Comparison of ENCODE assay signal across 6 cellular contexts in genomic region chr1:18165640-18166039, GRCh38. TPM values are rescaled to one million over a fixed set of nuclear protein-coding genes. Genes with fewer than 3 reads are reported as not detected.
"Had no signal": no experiment of that assay in that cellular context is flagged by ENCODE, and none has a peak within 500 bp of the region (broad histone marks: within the 10 kb centered on the region; RNA-seq: fewer than 3 reads in every experiment).

No MANE protein-coding gene starts in this region.

RNA-seq across cellular contexts. Expression of gene IGSF21, which starts 58.0 kb away (rescaled TPM):
- total RNA-seq: chondrocyte; hepatocyte; kidney epithelial cell; mammary epithelial cell; naive thymus-derived CD8-positive, alpha-beta T cell; osteoblast had no signal
- polyA plus RNA-seq: hepatocyte; mammary epithelial cell; naive thymus-derived CD8-positive, alpha-beta T cell had no signal
